ENCODE assay signal across 9 cellular contexts in genomic region chrX:70577442-70577841, GRCh38.
"Had no signal": no experiment of that assay in that cellular context is flagged by ENCODE, and none has a peak within 500 bp of the region (broad histone marks: within the 10 kb centered on the region; RNA-seq: fewer than 3 reads in every experiment).

No MANE protein-coding gene starts in this region.

- H3K27ac ChIP-seq: VCaP, WERI-Rb-1 had no signal

- H3K36me3 ChIP-seq: WERI-Rb-1 had no signal

- ATAC-seq: activated CD4-positive, alpha-beta T cell treated with anti-CD3 and anti-CD28 coated beads for 36 hours; activated CD4-positive, CD25-positive, alpha-beta regulatory T cell treated with anti-CD3 and anti-CD28 coated beads, Interleukin-2, amount 50 U/mL, for 24 hours; activated CD8-positive, alpha-beta memory T cell treated with anti-CD3 and anti-CD28 coated beads, Interleukin-2, amount 10 ng/mL, durations not matched to agents 7 days and 5 days; activated CD8-positive, alpha-beta T cell treated with anti-CD3 and anti-CD28 coated beads for 36 hours; activated CD8-positive, alpha-beta T cell treated with anti-CD3 and anti-CD28 coated beads, Interleukin-2, amount 10 ng/mL, durations not matched to agents 7 days and 5 days; T-helper 17 cell; WTC11 had no signal
